ENCODE assay signal across 8 cellular contexts in the genomic region with DNA sequence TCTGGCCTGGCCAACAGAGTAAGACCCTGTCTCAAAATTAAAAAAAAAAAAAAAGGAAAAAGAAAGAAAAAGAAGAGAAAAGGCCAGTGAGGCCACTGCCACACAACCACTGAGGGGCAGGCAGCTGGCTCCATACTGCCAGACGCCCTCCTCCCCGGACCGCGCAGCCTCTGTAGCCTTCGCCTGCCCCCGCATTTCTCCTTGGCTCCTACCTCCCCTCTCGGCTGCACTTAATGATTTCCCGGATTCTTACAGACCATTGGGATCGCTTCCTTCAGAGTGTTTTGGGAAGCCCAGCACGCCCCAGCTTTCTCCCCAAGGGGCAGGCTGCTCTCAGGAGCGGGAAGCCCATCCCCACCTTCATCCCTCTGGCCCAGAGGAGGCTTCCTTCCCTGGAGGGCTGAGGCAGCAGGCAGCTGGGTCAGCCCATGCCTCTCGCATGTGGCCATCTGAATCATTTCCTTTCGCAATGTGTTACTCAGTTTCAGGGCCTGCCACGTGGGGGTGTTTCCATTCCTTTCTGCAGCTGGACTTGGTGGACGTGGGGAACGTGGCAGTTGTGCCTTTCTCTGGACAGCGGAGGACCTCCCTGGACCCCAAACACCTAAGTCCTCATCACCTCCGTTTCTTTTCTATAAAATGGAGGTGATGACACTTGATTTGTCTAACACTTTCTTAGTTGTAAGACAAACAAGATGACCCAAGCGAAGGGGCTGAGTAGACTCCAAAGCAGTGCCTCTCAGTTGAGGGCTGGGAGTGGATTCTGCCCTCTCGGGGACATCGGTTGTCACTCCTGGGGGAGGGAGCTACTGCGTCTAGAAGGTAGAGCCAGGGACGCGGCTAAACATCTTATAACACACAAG. TPM values are rescaled to one million over a fixed set of nuclear protein-coding genes. Genes with fewer than 3 reads are reported as not detected.
DNase-seq lines count a peak whose midpoint lies in the region; ATAC-seq, FAIRE-seq and TF ChIP-seq lines count a peak whose summit lies in the region.
"Had no signal": no experiment of that assay in that cellular context is flagged by ENCODE, and none has a peak within 500 bp of the region (broad histone marks: within the 10 kb centered on the region; RNA-seq: fewer than 3 reads in every experiment).

No MANE protein-coding gene starts in this region.

- no peak for TF ChIP-seq CTCF in MCF 10A (IDR thresholded peaks at IDR 0.05; ENCODE audit: unreplicated experiment)

- CTCF ChIA-PET in MCF 10A (lab: Yijun Ruan, JAX) = interaction anchor here (0.6 to 1.0 kb wide), 5 partner anchors 8 to 265 kb away, joined by 3 to 4 read pairs (median 3); no protein-coding TSS in a partner anchor

- no peak overlapping the region for H3K4me3 Mint-ChIP-seq in MCF 10A (ENCODE audit: unreplicated experiment)

- ATAC-seq in left colon (no peak), HG03039 (IDR thresholded peaks at IDR 0.05; ENCODE audit: unreplicated experiment) (no peak), HG02970 (IDR thresholded peaks at IDR 0.05; ENCODE audit: low FRiP score, unreplicated experiment) (no peak)

- POLR2A ChIA-PET in MCF 10A (lab: Yijun Ruan, JAX) = no interaction called here

- DNase-seq in LHCN-M2 (ENCODE audit: low read depth) (peak; percentile 58), MCF 10A (ENCODE audit: unreplicated experiment) (peak; percentile 58), left colon (peak; percentile 32 to 41), urothelium cell line (ENCODE audit: low spot score) (peak; percentile 59), NCI-H187 (lab: John Stamatoyannopoulos, UW) (no peak)

- peaks cover 6% of the 10 kb centered on the region for H3K36me3 Mint-ChIP-seq in MCF 10A (ENCODE audit: insufficient read depth, unreplicated experiment)
- H3K36me3 Mint-ChIP-seq: activated naive CD4-positive, alpha-beta T cell treated with anti-CD3 and anti-CD28 coated beads, Interleukin-2, amount 50 U/mL, for 72 hours had no signal

- H3K4me1 Mint-ChIP-seq in MCF 10A (ENCODE audit: insufficient read depth, unreplicated experiment) = peaks cover 9% of the 10 kb centered on the region

- H3K27me3 Mint-ChIP-seq in MCF 10A (ENCODE audit: insufficient read depth, unreplicated experiment) = no peaks in the 10 kb centered on the region

- peak; percentile 23 for FAIRE-seq in urothelium cell line (lab: Jason Lieb, UNC)

- intact Hi-C loops in MCF 10A (cut with micrococcal nuclease) = no loop called here
- intact Hi-C loops in left colon (cut with DNase I, micrococcal nuclease) = no loop called here

- H3K27ac Mint-ChIP-seq in MCF 10A (ENCODE audit: low read depth, unreplicated experiment) = no peak overlapping the region
- H3K27ac Mint-ChIP-seq: activated naive CD4-positive, alpha-beta T cell treated with anti-CD3 and anti-CD28 coated beads, Interleukin-2, amount 50 U/mL, for 72 hours had no signal

- no peaks in the 10 kb centered on the region for H3K9me3 Mint-ChIP-seq in MCF 10A (ENCODE audit: unreplicated experiment)
- H3K9me3 Mint-ChIP-seq: activated naive CD4-positive, alpha-beta T cell treated with anti-CD3 and anti-CD28 coated beads, Interleukin-2, amount 50 U/mL, for 72 hours had no signal

- BruUV-seq in MCF 10A (replicated peaks; lab: Mats Ljungman, UMichigan) = no TSS peak

RNA-seq across cellular contexts. Expression of a gene that starts 2.3 kb away (rescaled TPM):
- 0.57 TPM in 1 of 2 replicates, not detected in the other for total RNA-seq in LHCN-M2 (2014; rRNA removed)
- 0.28 TPM for polyA plus RNA-seq in LHCN-M2 (2012)
- total RNA-seq in MCF 10A (2022) = 0.39 and 0.61 TPM in 2 replicates
- total RNA-seq in left colon = 10 to 100 TPM in 1 of 2 donors, 1 to 10 TPM in 1; 8.1 to 10.4 TPM
- total RNA-seq: activated naive CD4-positive, alpha-beta T cell treated with anti-CD3 and anti-CD28 coated beads, Interleukin-2, amount 50 U/mL, for 72 hours had no signal

RNA-seq across cellular contexts. Expression of a gene that starts 41.0 kb away (rescaled TPM):
- total RNA-seq in LHCN-M2 (2014; rRNA removed) (not detected in 2 replicates), MCF 10A (2022) (not detected in 2 replicates), left colon (not detected)
- polyA plus RNA-seq in LHCN-M2 (2012) = not detected
- total RNA-seq: activated naive CD4-positive, alpha-beta T cell treated with anti-CD3 and anti-CD28 coated beads, Interleukin-2, amount 50 U/mL, for 72 hours had no signal

Comparison
In these comparisons a context has a peak if more than half of its experiments do, and no peak if none do; other contexts are left out.
1. DNase-seq: peak in LHCN-M2 (single experiment), MCF 10A (single experiment), left colon (2 of 2) and urothelium cell line (single experiment); none in NCI-H187 (0 of 2).